ENCODE assay signal across 8 cellular contexts in the genomic region with DNA sequence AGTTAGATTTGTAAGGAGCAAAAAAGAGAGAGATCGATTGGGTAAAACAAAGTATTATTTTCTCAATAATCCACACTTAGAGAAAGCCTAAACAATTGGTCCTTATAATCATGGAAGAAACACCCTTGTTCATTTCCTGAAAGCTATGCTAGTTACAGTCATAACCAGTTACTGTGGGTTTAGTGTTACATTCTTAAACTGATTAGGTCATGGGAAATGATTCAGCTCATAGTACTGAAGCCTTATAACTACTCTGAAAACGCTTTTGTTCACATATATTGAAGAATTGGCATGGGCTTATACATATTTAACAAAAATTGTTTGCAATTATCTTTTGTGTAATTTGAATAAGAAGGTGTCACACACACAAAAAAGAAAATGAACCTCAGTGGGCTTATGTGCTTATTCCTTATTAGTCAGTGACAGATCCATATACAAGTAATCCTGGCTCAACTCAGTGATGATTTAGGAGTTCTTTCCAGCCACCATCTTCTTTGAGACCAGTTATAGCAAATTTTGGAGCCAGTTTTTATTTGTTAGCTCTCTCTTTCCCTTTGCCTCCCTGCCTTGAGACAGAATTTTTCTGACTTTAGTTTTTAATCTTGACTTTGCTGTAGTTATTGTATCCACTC.
A peak's percentile ranks its signal among the peaks of the same experiment; 100 is the strongest.
DNase-seq lines count a peak whose midpoint lies in the region; ATAC-seq and TF ChIP-seq lines count a peak whose summit lies in the region.

No MANE protein-coding gene starts in this region.

- no peaks in the 10 kb centered on the region; the same call in 1 of the 2 replicates for H3K9me2 ChIP-seq in PC-3 (replicated peaks; ENCODE audit: low read length)

- no peaks in the 10 kb centered on the region for H4K20me1 ChIP-seq in PC-3 (ENCODE audit: low read length)

- TF ChIP-seq POLR2A in erythroblast (IDR thresholded peaks at IDR 0.05; ENCODE audit: low read length) (no peak), adrenal gland (IDR thresholded peaks at IDR 0.05) (no peak)

- peak; percentile 24 for DNase-seq in GM10248 (ENCODE audit: extremely low spot score)
- DNase-seq in HFF-Myc (ENCODE audit: extremely low read depth, low read depth): peak; percentile 58
- DNase-seq in PC-3: peak; percentile 94
- peak; percentile 70 for DNase-seq in glomerular visceral epithelial cell (ENCODE audit: extremely low spot score)
- DNase-seq in erythroblast (lab: John Stamatoyannopoulos, UW): no peak
- no peak for DNase-seq in adrenal gland
- DNase-seq in ascending aorta (ENCODE audit: low spot score in 2 of 2): no peak
- DNase-seq in stimulated activated CD4-positive, alpha-beta T cell treated with anti-CD3 and anti-CD28 coated beads, Interleukin-12 subunit alpha, Interleukin-12 subunit beta, amount 100 ng/mL, for 4 hours: no peak

- intact Hi-C loops in PC-3 (cut with micrococcal nuclease): loop anchor here (1.0 to 2.0 kb wide), 2 partner anchors 53 to 199 kb away; a partner anchor contains a TSS
- intact Hi-C loops in adrenal gland (cut with DNase I): no loop called here
- intact Hi-C loops in ascending aorta (cut with DNase I): no loop called here

- H3K9ac ChIP-seq in PC-3 (ENCODE audit: low read length): peak overlapping the region; percentile 61

- WGBS in adrenal gland, 4 donors: 62 to 69% (median 66%) methylated on average over 2 of the region's 2 CpGs

- no peaks in the 10 kb centered on the region for H3K36me3 ChIP-seq in PC-3 (ENCODE audit: low read depth, low read length)
- H3K36me3 ChIP-seq in adrenal gland (replicated peaks in 1 of 2): no peaks in the 10 kb centered on the region
- H3K36me3 ChIP-seq in ascending aorta: no peaks in the 10 kb centered on the region

- H3K4me3 ChIP-seq in HFF-Myc (replicated peaks; ENCODE audit: low read depth, low read length): no peak overlapping the region
- 0 out of 2 replicates have a peak overlapping the region, but pooled peaks have one; percentile 5 for H3K4me3 ChIP-seq in PC-3 (ENCODE audit: low read length)
- H3K4me3 ChIP-seq in adrenal gland: no peak overlapping the region
- no peak overlapping the region for H3K4me3 ChIP-seq in ascending aorta

- peak overlapping the region; percentile 87 for H3K27ac ChIP-seq in PC-3 (ENCODE audit: low read length)
- H3K27ac ChIP-seq in adrenal gland: no peak overlapping the region
- no peak overlapping the region for H3K27ac ChIP-seq in ascending aorta

- H3K27me3 ChIP-seq in PC-3 (ENCODE audit: low read length): no peaks in the 10 kb centered on the region
- peaks cover 5% of the 10 kb centered on the region for H3K27me3 ChIP-seq in adrenal gland
- no peaks in the 10 kb centered on the region for H3K27me3 ChIP-seq in ascending aorta

- peak; percentile 93 for ATAC-seq in PC-3

- peaks cover 9% of the 10 kb centered on the region for H3F3A ChIP-seq in PC-3 (ENCODE audit: low read length, unreplicated experiment)

- CTCF ChIA-PET in GM10248 (lab: Yijun Ruan, JAX) (interaction anchor here (1.1 to 5.3 kb wide), 7 partner anchors 8 to 520 kb away, joined by 3 to 29 read pairs (median 7); no protein-coding TSS in a partner anchor), PC-3 (lab: Charles Lee) (interaction anchor here (1.0 kb wide), 1 partner anchor 53 kb away, joined by 3 read pairs; no protein-coding TSS in a partner anchor)

- H3K9me3 ChIP-seq in PC-3 (ENCODE audit: low read length) (no peaks in the 10 kb centered on the region), adrenal gland (replicated peaks in 1 of 3) (no peaks in the 10 kb centered on the region), ascending aorta (no peaks in the 10 kb centered on the region)

- peaks cover 48% of the 10 kb centered on the region for H3K4me1 ChIP-seq in PC-3 (ENCODE audit: insufficient read depth, low read length)
- H3K4me1 ChIP-seq in adrenal gland (replicated peaks in 1 of 2): no peaks in the 10 kb centered on the region
- no peaks in the 10 kb centered on the region for H3K4me1 ChIP-seq in ascending aorta

- 0 out of 2 replicates have a peak overlapping the region, but pooled peaks have one; percentile 5 for H2AFZ ChIP-seq in PC-3 (ENCODE audit: low read length)

- POLR2A ChIA-PET in GM10248 (lab: Yijun Ruan, JAX) (interaction anchor here (1.0 kb wide), 1 partner anchor 198 kb away, joined by 3 read pairs; a partner anchor contains a TSS), PC-3 (lab: Charles Lee; ENCODE audit: unreplicated experiment) (no interaction called here)

- no peaks in the 10 kb centered on the region for H3K79me2 ChIP-seq in PC-3 (ENCODE audit: low read length)

- TF ChIP-seq CTCF in GM10248 (IDR thresholded peaks at IDR 0.05; ENCODE audit: control extremely low read depth, extremely low read depth, low read depth, missing control alignments): no peak
- TF ChIP-seq CTCF in HFF-Myc (IDR thresholded peaks at IDR 0.05; ENCODE audit: low read depth, low read length, missing control alignments): no peak
- TF ChIP-seq CTCF in PC-3 (conservative IDR thresholded peaks at IDR 0.05; ENCODE audit: low read depth, low read length): no peak
- no peak for TF ChIP-seq CTCF in adrenal gland (IDR thresholded peaks at IDR 0.05)
- TF ChIP-seq CTCF in ascending aorta (IDR thresholded peaks at IDR 0.05): no peak

- peak overlapping the region; percentile 67 for H3K4me2 ChIP-seq in PC-3 (ENCODE audit: low read length)

- TSS peak; percentile 85 for BruUV-seq in PC-3 (replicated peaks; lab: Mats Ljungman, UMichigan)

Comparison
In these comparisons a context has a peak if more than half of its experiments do, and no peak if none do; other contexts are left out.
1. DNase-seq: peak in GM10248 (single experiment), HFF-Myc (single experiment), PC-3 (single experiment) and glomerular visceral epithelial cell (single experiment); none in erythroblast (0 of 2), adrenal gland (0 of 7), ascending aorta (0 of 2) and stimulated activated CD4-positive, alpha-beta T cell treated with anti-CD3 and anti-CD28 coated beads, Interleukin-12 subunit alpha, Interleukin-12 subunit beta, amount 100 ng/mL, for 4 hours (single experiment).